Comparison of ENCODE assay signal across 2 cellular contexts in genomic region chr6:117456255-117456654, GRCh38.
TF ChIP-seq lines count a peak whose summit lies in the region.

No MANE protein-coding gene starts in this region.

TF ChIP-seq in SK-N-SH, 30 proteins besides CTCF, POLR2A, EP300 and RAD21 (continued from another document):
- TF ChIP-seq USF1 (IDR thresholded peaks at IDR 0.05; ENCODE audit: borderline replicate concordance, low read depth) (no peak), USF2 (IDR thresholded peaks at IDR 0.05; ENCODE audit: borderline replicate concordance, low read depth, low read length) (no peak), NRF1 (IDR thresholded peaks at IDR 0.05; ENCODE audit: low read depth, low read length) (no peak), RFX5 (IDR thresholded peaks at IDR 0.05; ENCODE audit: low read length) (no peak), YY1 (IDR thresholded peaks at IDR 0.05; ENCODE audit: low read depth) (no peak), ZBTB33 (IDR thresholded peaks at IDR 0.05; ENCODE audit: borderline replicate concordance, low read depth) (no peak), EZH2phosphoT487 (IDR thresholded peaks at IDR 0.05; ENCODE audit: borderline replicate concordance, low read depth) (no peak), MXI1 (IDR thresholded peaks at IDR 0.05; ENCODE audit: low read depth, low read length) (no peak), RXRA (IDR thresholded peaks at IDR 0.05; ENCODE audit: borderline replicate concordance, low read depth) (no peak), POLR2AphosphoS5 (IDR thresholded peaks at IDR 0.05; ENCODE audit: low read depth, low read length) (no peak), IRF3 (IDR thresholded peaks at IDR 0.05; ENCODE audit: low read depth, low read length) (no peak)

TF ChIP-seq in SK-N-SH treated with all-trans-retinoic acid at 6 μM for 48 hours, 23 proteins besides CTCF, POLR2A, EP300 and RAD21 (continued from another document):
- TF ChIP-seq POU6F1 (CRISPR knock-in tag; IDR thresholded peaks at IDR 0.05; ENCODE audit: borderline replicate concordance, low read depth) (no peak), CSDC2 (CRISPR knock-in tag; IDR thresholded peaks at IDR 0.05) (no peak)
